9 cellular contexts compared by ENCODE assay signal in genomic region chr14:106694638-106695393, GRCh38.
A peak's percentile ranks its signal among the peaks of the same experiment; 100 is the strongest.
DNase-seq lines count a peak whose midpoint lies in the region; ATAC-seq and TF ChIP-seq lines count a peak whose summit lies in the region.
"Had no signal": no experiment of that assay in that cellular context is flagged by ENCODE, and none has a peak within 500 bp of the region (broad histone marks: within the 10 kb centered on the region; RNA-seq: fewer than 3 reads in every experiment).

No MANE protein-coding gene starts in this region.

- DNase-seq in DND-41 (peak; percentile 52), WERI-Rb-1 (peak; percentile 15), glutamatergic neuron (no peak), smooth muscle cell (lab: John Stamatoyannopoulos, UW; ENCODE audit: unreplicated experiment) (no peak)
- DNase-seq in effector memory CD4-positive, alpha-beta T cell = peak; percentile 21 to 39 (median 22)
- DNase-seq in stimulated activated naive B cell treated with anti-CD40 and anti-IgM and Interleukin-4, amounts not matched to agents 10 μg/mL and 1 μg/mL and 100 μg/mL, for 72 hours = peak; percentile 39
- DNase-seq: right lobe of liver had no signal

- H3K9ac ChIP-seq in DND-41 (ENCODE audit: low read depth, low read length) = no peak overlapping the region
- no peak overlapping the region for H3K9ac ChIP-seq in smooth muscle cell (ENCODE audit: low read depth)

- H3K79me2 ChIP-seq in DND-41 (ENCODE audit: insufficient read depth, low read length) = no peaks in the 10 kb centered on the region
- H3K79me2 ChIP-seq in smooth muscle cell (ENCODE audit: low read depth) = no peaks in the 10 kb centered on the region

- no peak overlapping the region for H3K4me3 ChIP-seq in DND-41 (ENCODE audit: low read depth in 1 of 2, low read length in 2 of 2)
- H3K4me3 ChIP-seq in WERI-Rb-1 (ENCODE audit: low read depth, low read length) = no peak overlapping the region
- no peak overlapping the region for H3K4me3 ChIP-seq in effector memory CD4-positive, alpha-beta T cell (ENCODE audit: insufficient read depth, low read depth, low read length, poor library complexity, severe bottlenecking)
- no peak overlapping the region for H3K4me3 ChIP-seq in smooth muscle cell
- H3K4me3 ChIP-seq: right lobe of liver had no signal

- H3K4me2 ChIP-seq in DND-41 (ENCODE audit: insufficient read depth, low read length) (no peak overlapping the region), smooth muscle cell (no peak overlapping the region)

- H3K27ac Mint-ChIP-seq in stimulated activated naive B cell treated with anti-CD40 and anti-IgM and Interleukin-4, amounts not matched to agents 10 μg/mL and 1 μg/mL and 100 μg/mL, for 72 hours = no peak overlapping the region
- no peak overlapping the region for H3K27ac Mint-ChIP-seq in glutamatergic neuron (ENCODE audit: unreplicated experiment)

- no peaks in the 10 kb centered on the region for H3K27me3 Mint-ChIP-seq in stimulated activated naive B cell treated with anti-CD40 and anti-IgM and Interleukin-4, amounts not matched to agents 10 μg/mL and 1 μg/mL and 100 μg/mL, for 72 hours
- peaks cover 8% of the 10 kb centered on the region for H3K27me3 Mint-ChIP-seq in glutamatergic neuron (ENCODE audit: unreplicated experiment)

- H2AFZ ChIP-seq in DND-41 (ENCODE audit: low read depth, low read length) (no peak overlapping the region), smooth muscle cell (ENCODE audit: low read depth) (no peak overlapping the region)

- H3K9me3 Mint-ChIP-seq in stimulated activated naive B cell treated with anti-CD40 and anti-IgM and Interleukin-4, amounts not matched to agents 10 μg/mL and 1 μg/mL and 100 μg/mL, for 72 hours = peaks cover 0 to 2% of the 10 kb centered on the region in 2 donors
- H3K9me3 Mint-ChIP-seq in glutamatergic neuron (ENCODE audit: unreplicated experiment) = peaks cover 26% of the 10 kb centered on the region

- peak overlapping the region; percentile 36 to 90 for H3K4me3 Mint-ChIP-seq in stimulated activated naive B cell treated with anti-CD40 and anti-IgM and Interleukin-4, amounts not matched to agents 10 μg/mL and 1 μg/mL and 100 μg/mL, for 72 hours
- H3K4me3 Mint-ChIP-seq in glutamatergic neuron (ENCODE audit: unreplicated experiment) = no peak overlapping the region

- H3K4me1 ChIP-seq in DND-41 (ENCODE audit: insufficient read depth, low read length) (peaks cover 29% of the 10 kb centered on the region), smooth muscle cell (ENCODE audit: low read depth) (no peaks in the 10 kb centered on the region)
- H3K4me1 ChIP-seq in effector memory CD4-positive, alpha-beta T cell (ENCODE audit: control insufficient read depth, insufficient read depth, low read length, poor library complexity, severe bottlenecking) = no peaks in the 10 kb centered on the region
- H3K4me1 ChIP-seq: right lobe of liver had no signal

- TF ChIP-seq CTCF in DND-41 (IDR thresholded peaks at IDR 0.05; ENCODE audit: borderline replicate concordance, extremely low read depth, low read length, poor library complexity, severe bottlenecking) = peak; percentile 59
- peak; percentile 46; the same call in 1 of the 2 replicates for TF ChIP-seq CTCF in WERI-Rb-1 (IDR thresholded peaks at IDR 0.05; ENCODE audit: low read depth, low read length)
- no peak for TF ChIP-seq CTCF in glutamatergic neuron (IDR thresholded peaks at IDR 0.05; ENCODE audit: partially characterized antibody, unreplicated experiment)
- no peak for TF ChIP-seq CTCF in smooth muscle cell (IDR thresholded peaks at IDR 0.05; ENCODE audit: borderline replicate concordance, insufficient read depth, poor library complexity, severe bottlenecking)

- no peaks in the 10 kb centered on the region for H3K27me3 ChIP-seq in DND-41 (ENCODE audit: insufficient read depth, low read length, poor library complexity)
- peaks cover 6% of the 10 kb centered on the region for H3K27me3 ChIP-seq in WERI-Rb-1 (ENCODE audit: insufficient read depth, low read depth, severe bottlenecking)
- H3K27me3 ChIP-seq in effector memory CD4-positive, alpha-beta T cell (replicated peaks; ENCODE audit: control insufficient read depth, insufficient read depth, low read length, poor library complexity, severe bottlenecking) = no peaks in the 10 kb centered on the region
- no peaks in the 10 kb centered on the region for H3K27me3 ChIP-seq in smooth muscle cell (ENCODE audit: low read depth)
- H3K27me3 ChIP-seq: right lobe of liver had no signal

- no peaks in the 10 kb centered on the region for H3F3A ChIP-seq in smooth muscle cell (ENCODE audit: low read depth)

- H3K9me3 ChIP-seq in DND-41 (ENCODE audit: insufficient read depth, low read length, severe bottlenecking) = no peaks in the 10 kb centered on the region
- H3K9me3 ChIP-seq in WERI-Rb-1 (ENCODE audit: severe bottlenecking) = no peaks in the 10 kb centered on the region
- no peaks in the 10 kb centered on the region for H3K9me3 ChIP-seq in effector memory CD4-positive, alpha-beta T cell (ENCODE audit: control insufficient read depth, low read length)
- H3K9me3 ChIP-seq in smooth muscle cell (replicated peaks; ENCODE audit: low read depth) = no peaks in the 10 kb centered on the region
- H3K9me3 ChIP-seq: right lobe of liver had no signal

- H3K36me3 ChIP-seq in DND-41 (ENCODE audit: insufficient read depth, low read length) (no peaks in the 10 kb centered on the region), WERI-Rb-1 (no peaks in the 10 kb centered on the region), smooth muscle cell (ENCODE audit: low read depth) (no peaks in the 10 kb centered on the region)
- no peaks in the 10 kb centered on the region for H3K36me3 ChIP-seq in effector memory CD4-positive, alpha-beta T cell (ENCODE audit: control insufficient read depth, insufficient read depth, low read length)
- H3K36me3 ChIP-seq: right lobe of liver had no signal

- peak overlapping the region; percentile 50; the same call in 1 of the 2 replicates for H3K27ac ChIP-seq in DND-41 (ENCODE audit: low read length)
- no peak overlapping the region for H3K27ac ChIP-seq in WERI-Rb-1
- no peak overlapping the region for H3K27ac ChIP-seq in effector memory CD4-positive, alpha-beta T cell (ENCODE audit: insufficient read depth, low read length, poor library complexity, severe bottlenecking)
- H3K27ac ChIP-seq in smooth muscle cell (ENCODE audit: low read depth) = no peak overlapping the region
- H3K27ac ChIP-seq: right lobe of liver had no signal

- 72% methylated on average over 9 of the region's 19 CpGs for WGBS in smooth muscle cell (ENCODE audit: low lambda C conversion rate)

- ATAC-seq in DND-41 (ENCODE audit: insufficient read depth, low read depth) (no peak), HG03460 (IDR thresholded peaks at IDR 0.05; ENCODE audit: unreplicated experiment) (peak; percentile 39), GM19467 (IDR thresholded peaks at IDR 0.05; ENCODE audit: unreplicated experiment) (no peak)
- ATAC-seq in stimulated activated naive B cell treated with anti-CD40 and anti-IgM and Interleukin-4, amounts not matched to agents 10 μg/mL and 1 μg/mL and 100 μg/mL, for 72 hours (replicated peaks) = peak; percentile 67 to 92

- H3K4me1 Mint-ChIP-seq in stimulated activated naive B cell treated with anti-CD40 and anti-IgM and Interleukin-4, amounts not matched to agents 10 μg/mL and 1 μg/mL and 100 μg/mL, for 72 hours = peaks cover 10 to 27% of the 10 kb centered on the region in 2 donors
- no peaks in the 10 kb centered on the region for H3K4me1 Mint-ChIP-seq in glutamatergic neuron (ENCODE audit: low read depth, unreplicated experiment)

- H3K36me3 Mint-ChIP-seq in stimulated activated naive B cell treated with anti-CD40 and anti-IgM and Interleukin-4, amounts not matched to agents 10 μg/mL and 1 μg/mL and 100 μg/mL, for 72 hours = peaks cover 0 to 2% of the 10 kb centered on the region in 2 donors
- peaks cover 10% of the 10 kb centered on the region for H3K36me3 Mint-ChIP-seq in glutamatergic neuron (ENCODE audit: unreplicated experiment)

- H4K20me1 ChIP-seq in DND-41 (ENCODE audit: insufficient read depth, low read length) (no peaks in the 10 kb centered on the region), smooth muscle cell (ENCODE audit: low read depth) (no peaks in the 10 kb centered on the region)

Comparison
In these comparisons a context has a peak if more than half of its experiments do, and no peak if none do; other contexts are left out.
1. ATAC-seq: peak in HG03460 (single experiment) and stimulated activated naive B cell treated with anti-CD40 and anti-IgM and Interleukin-4, amounts not matched to agents 10 μg/mL and 1 μg/mL and 100 μg/mL, for 72 hours (2 of 2); none in DND-41 (single experiment) and GM19467 (single experiment).
2. DNase-seq: peak in DND-41 (single experiment), WERI-Rb-1 (single experiment), effector memory CD4-positive, alpha-beta T cell (3 of 3) and stimulated activated naive B cell treated with anti-CD40 and anti-IgM and Interleukin-4, amounts not matched to agents 10 μg/mL and 1 μg/mL and 100 μg/mL, for 72 hours (single experiment); none in glutamatergic neuron (single experiment) and smooth muscle cell (single experiment).
3. CTCF ChIP-seq: peak in DND-41 (single experiment) and WERI-Rb-1 (single experiment); none in glutamatergic neuron (single experiment) and smooth muscle cell (single experiment).